ENCODE assay signal across 9 cellular contexts in genomic region chr20:57658447-57659130, GRCh38. TPM values are rescaled to one million over a fixed set of nuclear protein-coding genes. Genes with fewer than 3 reads are reported as not detected.
DNase-seq lines count a peak whose midpoint lies in the region; TF ChIP-seq lines count a peak whose summit lies in the region.
"Had no signal": no experiment of that assay in that cellular context is flagged by ENCODE, and none has a peak within 500 bp of the region (broad histone marks: within the 10 kb centered on the region; RNA-seq: fewer than 3 reads in every experiment).

No MANE protein-coding gene starts in this region.

- H3K27me3 ChIP-seq in BLaER1 (no peaks in the 10 kb centered on the region), neuronal stem cell (ENCODE audit: control insufficient read depth in 3 of 3, insufficient read depth in 3 of 3, low read depth in 1 of 3, low read length in 3 of 3) (no peaks in the 10 kb centered on the region)

- H3K4me3 ChIP-seq in BLaER1 = no peak overlapping the region
- no peak overlapping the region for H3K4me3 ChIP-seq in coronary artery
- H3K4me3 ChIP-seq in neuronal stem cell (ENCODE audit: low read length in 2 of 2) = no peak overlapping the region

- TF ChIP-seq CTCF in GM13977 (IDR thresholded peaks at IDR 0.05; ENCODE audit: extremely low read depth, insufficient read depth, missing control alignments) = no peak
- TF ChIP-seq CTCF in coronary artery (IDR thresholded peaks at IDR 0.05) = no peak

- peak overlapping the region; percentile 49 for H3K27ac ChIP-seq in BLaER1
- H3K27ac ChIP-seq in coronary artery = no peak overlapping the region
- H3K27ac ChIP-seq in neuronal stem cell (replicated peaks; ENCODE audit: low read length) = no peak overlapping the region

- H3K9me3 ChIP-seq in BLaER1 (no peaks in the 10 kb centered on the region), neuronal stem cell (replicated peaks in 1 of 2; ENCODE audit: control insufficient read depth in 2 of 2, insufficient read depth in 1 of 2, low read depth in 1 of 2, low read length in 2 of 2) (no peaks in the 10 kb centered on the region)

- WGBS in neuronal stem cell (ENCODE audit: extremely low coverage in 2 of 2, insufficient read length in 2 of 2, insufficient replicate concordance in 1 of 2), 2 donors = no CpG with 5 or more reads among the region's 17 CpGs

- H2BK120ac ChIP-seq in neuronal stem cell (ENCODE audit: low read depth, low read length) = no peak overlapping the region

- no peak overlapping the region for H2AFZ ChIP-seq in neuronal stem cell (ENCODE audit: low read length)

- DNase-seq in GM13977 (ENCODE audit: low spot score) (peak; percentile 28), coronary artery (ENCODE audit: low spot score) (peak; percentile 71), neuronal stem cell (ENCODE audit: low spot score) (no peak), middle frontal gyrus (ENCODE audit: extremely low spot score, low spot score) (no peak), retina (no peak), putamen (ENCODE audit: low spot score) (no peak), dedifferentiated amniotic fluid mesenchymal stem cell (ENCODE audit: extremely low spot score) (no peak)
- DNase-seq: kidney glomerular epithelial cell had no signal

- peak overlapping the region; percentile 34 for H2BK12ac ChIP-seq in neuronal stem cell (ENCODE audit: low read length)

- peak overlapping the region; percentile 59 for H3K23ac ChIP-seq in neuronal stem cell (ENCODE audit: low read depth, low read length, poor library complexity)

- peaks cover 99% of the 10 kb centered on the region for H4K20me1 ChIP-seq in BLaER1

- H4K91ac ChIP-seq in neuronal stem cell (ENCODE audit: low read depth, low read length, poor library complexity) = no peak overlapping the region

- peaks cover 92% of the 10 kb centered on the region for H3K4me1 ChIP-seq in BLaER1
- peaks cover 0 to 1% of the 10 kb centered on the region in 2 donors for H3K4me1 ChIP-seq in neuronal stem cell (ENCODE audit: control insufficient read depth in 2 of 2, insufficient read depth in 1 of 2, low read depth in 1 of 2, low read length in 2 of 2)

- in situ Hi-C loops in GM13977 (cut with MboI; ENCODE audit: low pct_unique_long_range_greater_than_20kb, low sequenced_read_pairs, unreplicated experiment) = loop anchor here (10.0 kb wide), 1 partner anchor 426 kb away; no protein-coding TSS in a partner anchor

- H3K4ac ChIP-seq in neuronal stem cell (ENCODE audit: low read length) = no peak overlapping the region

- 0 out of 2 replicates have a peak overlapping the region, but pooled peaks have one; percentile 50 for H3K9ac ChIP-seq in BLaER1
- peak overlapping the region; percentile 47 for H3K9ac ChIP-seq in neuronal stem cell (ENCODE audit: low read depth, low read length, poor library complexity)

- H3K4me2 ChIP-seq in BLaER1 = peak overlapping the region; percentile 80
- no peak overlapping the region for H3K4me2 ChIP-seq in neuronal stem cell (ENCODE audit: insufficient read depth, low read length, poor library complexity, severe bottlenecking)

- H3K14ac ChIP-seq in neuronal stem cell (ENCODE audit: low read length) = peak overlapping the region; percentile 86

- peak overlapping the region; percentile 78 for H3K18ac ChIP-seq in neuronal stem cell (ENCODE audit: low read length)

- peak overlapping the region; percentile 68 for H2AK5ac ChIP-seq in neuronal stem cell (ENCODE audit: low read depth, low read length)

- no peaks in the 10 kb centered on the region for H3K79me1 ChIP-seq in neuronal stem cell (ENCODE audit: low read depth, low read length)

- H4K8ac ChIP-seq in neuronal stem cell (ENCODE audit: low read depth, low read length) = no peak overlapping the region

- peak overlapping the region; percentile 48 for H2BK5ac ChIP-seq in neuronal stem cell (ENCODE audit: low read length)

- no peak overlapping the region for H2BK15ac ChIP-seq in neuronal stem cell (ENCODE audit: low read length)

- H3K36me3 ChIP-seq in BLaER1 = peaks cover 52% of the 10 kb centered on the region
- no peaks in the 10 kb centered on the region for H3K36me3 ChIP-seq in neuronal stem cell (replicated peaks in 1 of 2; ENCODE audit: control insufficient read depth in 2 of 2, insufficient read depth in 2 of 2, low read length in 2 of 2)

RNA-seq across cellular contexts. Expression of gene ZBP1, which starts 38.4 kb away (rescaled TPM):
- polyA plus RNA-seq in neuronal stem cell (2013, experiment 1 of 2) = not detected
- not detected for polyA plus RNA-seq in neuronal stem cell (2013, experiment 2 of 2)

RNA-seq across cellular contexts. Expression of gene PMEPA1, which starts 51.2 kb away (rescaled TPM):
- polyA plus RNA-seq in neuronal stem cell (2013, experiment 1 of 2) = 0.10 TPM
- 0.08 TPM for polyA plus RNA-seq in neuronal stem cell (2013, experiment 2 of 2)

Comparison
In these comparisons a context has a peak if more than half of its experiments do, and no peak if none do; other contexts are left out.
1. DNase-seq: peak in GM13977 (single experiment) and coronary artery (single experiment); none in neuronal stem cell (single experiment), middle frontal gyrus (single experiment), retina (single experiment), putamen (single experiment) and dedifferentiated amniotic fluid mesenchymal stem cell (single experiment).